1 cellular context compared by ENCODE assay signal in the genomic region with DNA sequence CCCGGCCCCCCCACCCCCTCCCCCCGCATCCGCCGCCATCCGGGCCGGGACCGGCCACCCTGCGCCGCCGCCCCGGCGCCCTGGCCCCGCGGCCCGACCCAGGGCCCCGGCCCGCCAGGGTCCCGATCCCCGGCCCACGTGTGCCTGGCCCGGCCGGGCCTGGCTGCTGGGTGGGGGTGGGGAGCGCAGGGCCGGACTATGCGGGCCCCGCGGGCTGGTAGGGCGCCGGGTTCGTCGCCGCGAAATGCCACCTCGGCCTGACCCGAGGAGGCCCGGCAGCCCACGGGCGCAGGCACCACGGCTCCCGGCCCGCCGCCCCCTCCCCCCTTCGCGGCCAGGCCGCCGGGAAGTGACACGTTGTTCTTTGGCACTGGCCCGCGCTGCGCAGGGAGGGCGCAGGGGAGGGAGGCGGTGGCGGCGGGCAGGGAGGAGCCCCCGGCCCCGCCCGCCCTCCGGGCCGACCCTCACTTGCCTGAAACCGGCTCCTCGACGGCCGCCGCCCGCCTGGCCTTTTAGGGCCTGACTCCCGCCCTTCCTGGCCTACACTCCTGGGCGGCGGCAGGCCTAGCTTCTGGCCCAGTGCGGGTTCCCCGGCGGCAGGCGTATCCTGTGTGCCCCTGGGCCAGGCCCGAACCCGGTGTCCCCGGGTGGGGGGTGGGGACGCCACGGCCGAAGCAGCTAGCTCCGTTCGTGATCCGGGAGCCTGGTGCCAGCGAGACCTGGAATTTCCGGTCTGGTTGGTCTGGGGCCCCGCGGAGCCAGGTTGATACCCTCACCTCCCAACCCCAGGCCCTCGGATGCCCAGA.
TF ChIP-seq lines count a peak whose summit lies in the region.

No MANE protein-coding gene starts in this region.

TF ChIP-seq in endothelial cell of umbilical vein, 7 proteins besides CTCF, POLR2A, EP300 and RAD21:
- TF ChIP-seq POLR2AphosphoS5 (IDR thresholded peaks at IDR 0.05; ENCODE audit: insufficient read depth, low read depth, low read length) = peak; percentile 91
- TF ChIP-seq FOS (IDR thresholded peaks at IDR 0.05; ENCODE audit: borderline replicate concordance, insufficient read depth, low read length) = peak; percentile 9
- no peak for TF ChIP-seq MYC (IDR thresholded peaks at IDR 0.05; ENCODE audit: low read depth, low read length)
- TF ChIP-seq GATA2 (IDR thresholded peaks at IDR 0.05; ENCODE audit: insufficient read depth, insufficient read length, low read depth, low read length) = no peak
- TF ChIP-seq, protein P1, sequence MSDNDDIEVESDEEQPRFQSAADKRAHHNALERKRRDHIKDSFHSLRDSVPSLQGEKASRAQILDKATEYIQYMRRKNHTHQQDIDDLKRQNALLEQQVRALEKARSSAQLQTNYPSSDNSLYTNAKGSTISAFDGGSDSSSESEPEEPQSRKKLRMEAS (IDR thresholded peaks at IDR 0.05; ENCODE audit: insufficient read depth, insufficient read length) = no peak
- TF ChIP-seq JUN (IDR thresholded peaks at IDR 0.05; ENCODE audit: borderline replicate concordance, insufficient read depth, insufficient read length, low read depth) = no peak
- no peak for TF ChIP-seq EZH2 (IDR thresholded peaks at IDR 0.05; ENCODE audit: borderline replicate concordance, low read depth, low read length, severe bottlenecking)
TF ChIP-seq in endothelial cell of umbilical vein: peak in this region for 2.
